Comparison of ENCODE assay signal across 17 cellular contexts in genomic region chr14:23414254-23414653, GRCh38. TPM values are rescaled to one million over a fixed set of nuclear protein-coding genes. Genes with fewer than 3 reads are reported as not detected.
A peak's percentile ranks its signal among the peaks of the same experiment; 100 is the strongest.
DNase-seq lines count a peak whose midpoint lies in the region; ATAC-seq and TF ChIP-seq lines count a peak whose summit lies in the region.
"Had no signal": no experiment of that assay in that cellular context is flagged by ENCODE, and none has a peak within 500 bp of the region (broad histone marks: within the 10 kb centered on the region; RNA-seq: fewer than 3 reads in every experiment).

No MANE protein-coding gene starts in this region.

- no peaks in the 10 kb centered on the region for H3K36me3 ChIP-seq in cardiac muscle cell
- H3K36me3 ChIP-seq: BLaER1 had no signal

- H3K4me3 Mint-ChIP-seq in T-helper 17 cell, result no peak overlapping the region
- no peak overlapping the region for H3K4me3 Mint-ChIP-seq in stimulated activated effector memory CD8-positive, alpha-beta T cell treated with anti-CD3 and anti-CD28 coated beads, Interleukin-12 subunit alpha, Interleukin-12 subunit beta, amount 100 ng/mL, for 72 hours
- H3K4me3 Mint-ChIP-seq: CD8-positive, alpha-beta memory T cell had no signal

- H3K27ac ChIP-seq in cardiac muscle cell, result peak overlapping the region; percentile 22
- H3K27ac ChIP-seq: BLaER1, HL-60 had no signal

- peaks cover 4% of the 10 kb centered on the region for H3K36me3 Mint-ChIP-seq in T-helper 17 cell (ENCODE audit: low read depth)
- H3K36me3 Mint-ChIP-seq in stimulated activated effector memory CD8-positive, alpha-beta T cell treated with anti-CD3 and anti-CD28 coated beads, Interleukin-12 subunit alpha, Interleukin-12 subunit beta, amount 100 ng/mL, for 72 hours, result no peaks in the 10 kb centered on the region
- H3K36me3 Mint-ChIP-seq: CD8-positive, alpha-beta memory T cell had no signal

- ATAC-seq in Right ventricle myocardium inferior (no peak), T-helper 17 cell (no peak), left lobe of liver (peak; percentile 21)
- ATAC-seq in stimulated activated effector memory CD8-positive, alpha-beta T cell treated with anti-CD3 and anti-CD28 coated beads, Interleukin-12 subunit alpha, Interleukin-12 subunit beta, amount 100 ng/mL, for 72 hours, result no peak

- intact Hi-C loops in Right ventricle myocardium inferior (cut with DNase I), result no loop called here

- DNase-seq in cardiac muscle cell (ENCODE audit: low read depth in 1 of 2, low spot score in 1 of 2) (no peak), Right ventricle myocardium inferior (ENCODE audit: missing footprints) (no peak), T-helper 17 cell (no peak), left lobe of liver (ENCODE audit: low spot score) (no peak), superior temporal gyrus (ENCODE audit: extremely low spot score) (no peak), NCI-H2196 (lab: John Stamatoyannopoulos, UW; ENCODE audit: unreplicated experiment) (no peak)
- no peak for DNase-seq in stimulated activated effector memory CD8-positive, alpha-beta T cell treated with anti-CD3 and anti-CD28 coated beads, Interleukin-12 subunit alpha, Interleukin-12 subunit beta, amount 100 ng/mL, for 72 hours (ENCODE audit: low spot score in 2 of 2)
- DNase-seq: 8988T; AML-193; Caco-2; CD8-positive, alpha-beta memory T cell; DMS53; GF-D8; HCEC 1CT had no signal

- no peaks in the 10 kb centered on the region for H3K9me3 Mint-ChIP-seq in stimulated activated effector memory CD8-positive, alpha-beta T cell treated with anti-CD3 and anti-CD28 coated beads, Interleukin-12 subunit alpha, Interleukin-12 subunit beta, amount 100 ng/mL, for 72 hours
- H3K9me3 Mint-ChIP-seq: CD8-positive, alpha-beta memory T cell had no signal

- peak overlapping the region; percentile 51 for H3K27ac Mint-ChIP-seq in T-helper 17 cell
- peak overlapping the region; percentile 57 for H3K27ac Mint-ChIP-seq in stimulated activated effector memory CD8-positive, alpha-beta T cell treated with anti-CD3 and anti-CD28 coated beads, Interleukin-12 subunit alpha, Interleukin-12 subunit beta, amount 100 ng/mL, for 72 hours
- H3K27ac Mint-ChIP-seq: CD8-positive, alpha-beta memory T cell had no signal

- H3K4me1 ChIP-seq in cardiac muscle cell (ENCODE audit: low read depth), result peaks cover 46% of the 10 kb centered on the region
- H3K4me1 ChIP-seq: BLaER1, Caco-2 had no signal

- TF ChIP-seq CTCF in cardiac muscle cell (IDR thresholded peaks at IDR 0.05; ENCODE audit: low read depth, low read length), result no peak

- H3K4me3 ChIP-seq in cardiac muscle cell, result no peak overlapping the region
- H3K4me3 ChIP-seq: BLaER1 had no signal

- H3K27me3 Mint-ChIP-seq in T-helper 17 cell, result peaks cover 75% of the 10 kb centered on the region

- H3K9me3 ChIP-seq in cardiac muscle cell (ENCODE audit: low read depth), result no peaks in the 10 kb centered on the region
- no peaks in the 10 kb centered on the region for H3K9me3 ChIP-seq in T-helper 17 cell (ENCODE audit: control insufficient read depth, low read length, poor library complexity, severe bottlenecking)
- H3K9me3 ChIP-seq: BLaER1, Caco-2 had no signal

- H3K27me3 ChIP-seq in cardiac muscle cell, result no peaks in the 10 kb centered on the region

- peaks cover 10% of the 10 kb centered on the region for H3K4me1 Mint-ChIP-seq in T-helper 17 cell
- H3K4me1 Mint-ChIP-seq in stimulated activated effector memory CD8-positive, alpha-beta T cell treated with anti-CD3 and anti-CD28 coated beads, Interleukin-12 subunit alpha, Interleukin-12 subunit beta, amount 100 ng/mL, for 72 hours, result no peaks in the 10 kb centered on the region
- H3K4me1 Mint-ChIP-seq: CD8-positive, alpha-beta memory T cell had no signal

RNA-seq across cellular contexts. Expression of gene MYH6, which starts 6.2 kb away (rescaled TPM):
- total RNA-seq in cardiac muscle cell (4,520 and 8,484 TPM in 2 replicates), Right ventricle myocardium inferior (3,910 TPM), T-helper 17 cell (not detected), left lobe of liver (not detected)
- polyA plus RNA-seq in cardiac muscle cell, result 2,795 and 4,145 TPM in 2 replicates
- total RNA-seq: Caco-2, H4 had no signal
- polyA plus RNA-seq: CD8-positive, alpha-beta memory T cell had no signal

RNA-seq across cellular contexts. Expression of gene MYH7, which starts 21.2 kb away (rescaled TPM):
- 82.8 and 134 TPM in 2 replicates for total RNA-seq in cardiac muscle cell
- 66.2 and 117 TPM in 2 replicates for polyA plus RNA-seq in cardiac muscle cell
- 11,833 TPM for total RNA-seq in Right ventricle myocardium inferior
- total RNA-seq in T-helper 17 cell, result not detected
- not detected for total RNA-seq in left lobe of liver
- total RNA-seq: Caco-2; CD8-positive, alpha-beta memory T cell; H4 had no signal
- polyA plus RNA-seq: CD8-positive, alpha-beta memory T cell had no signal

RNA-seq across cellular contexts. Expression of gene CMTM5, which starts 37.4 kb away (rescaled TPM):
- total RNA-seq in cardiac muscle cell (0.21 and 0.49 TPM in 2 replicates), Right ventricle myocardium inferior (0.92 TPM), T-helper 17 cell (10 to 100 TPM in 1 of 2 donors, 1 to 10 TPM in 1; 2.5 to 29.1 TPM), left lobe of liver (not detected)
- 25.2 and 31.4 TPM in 2 replicates for polyA plus RNA-seq in cardiac muscle cell
- total RNA-seq: Caco-2; CD8-positive, alpha-beta memory T cell; H4 had no signal
- polyA plus RNA-seq: CD8-positive, alpha-beta memory T cell had no signal

RNA-seq across cellular contexts. Expression of gene IL25, which starts 41.6 kb away (rescaled TPM):
- total RNA-seq in cardiac muscle cell (not detected in 2 replicates), Right ventricle myocardium inferior (not detected), T-helper 17 cell (not detected), left lobe of liver (not detected)
- polyA plus RNA-seq in cardiac muscle cell, result 3.2 and 7.9 TPM in 2 replicates
- total RNA-seq: Caco-2; CD8-positive, alpha-beta memory T cell; H4 had no signal
- polyA plus RNA-seq: CD8-positive, alpha-beta memory T cell had no signal

RNA-seq across cellular contexts. Expression of gene EFS, which starts 49.3 kb away (rescaled TPM):
- total RNA-seq in cardiac muscle cell (20.5 and 36.6 TPM in 2 replicates), Right ventricle myocardium inferior (4.0 TPM), T-helper 17 cell (not detected), left lobe of liver (0.68 TPM)
- polyA plus RNA-seq in cardiac muscle cell, result 16.7 and 22.2 TPM in 2 replicates
- total RNA-seq: CD8-positive, alpha-beta memory T cell; H4 had no signal
- polyA plus RNA-seq: CD8-positive, alpha-beta memory T cell had no signal

Comparison
In these comparisons a context has a peak if more than half of its experiments do, and no peak if none do; other contexts are left out.
1. RNA of gene MYH7, which starts 21.2 kb away (total RNA-seq): 11,833 TPM in Right ventricle myocardium inferior (single experiment); 82.8 to 134 TPM in cardiac muscle cell, not detected in T-helper 17 cell and not detected in left lobe of liver (single experiment); every median in the first group is over 10 times any median in the second.
2. RNA of gene MYH6, which starts 6.2 kb away (total RNA-seq): 4,520 to 8,484 TPM in cardiac muscle cell and 3,910 TPM in Right ventricle myocardium inferior (single experiment); not detected in T-helper 17 cell and not detected in left lobe of liver (single experiment); every median in the first group is over 1,000 times any median in the second.